ENCODE assay signal across 23 cellular contexts in genomic region chr9:16405421-16405820, GRCh38.
"Had no signal": no experiment of that assay in that cellular context is flagged by ENCODE, and none has a peak within 500 bp of the region (broad histone marks: within the 10 kb centered on the region; RNA-seq: fewer than 3 reads in every experiment).

No MANE protein-coding gene starts in this region.

- H3K9me3 ChIP-seq: SK-N-SH had no signal

- H3K27ac ChIP-seq: HL-60, RWPE1 had no signal

- DNase-seq: KBM-7, MV-4-11, NCI-H1048, NCI-H1105, NCI-H1417, NCI-H1436 treated with DMSO at 0.1 percent for 48 hours, NCI-H1694, NCI-H187 treated with DMSO at 0.1 percent for 48 hours, NCI-H2029 treated with DMSO at 0.1 percent for 48 hours, NCI-H2107, NCI-H2227 treated with DMSO at 0.1 percent for 48 hours, NCI-H446, NCI-H510A, NCI-H524 treated with DMSO at 0.1 percent for 48 hours, NCI-H69, NCI-H774, PC-3, SHP77, SK-N-SH had no signal

- ATAC-seq: Panc1, PC-3 had no signal

- FAIRE-seq: HTR-8/SVneo had no signal

- H3K4me2 ChIP-seq: SK-N-SH had no signal
